17 cellular contexts compared by ENCODE assay signal in the genomic region with DNA sequence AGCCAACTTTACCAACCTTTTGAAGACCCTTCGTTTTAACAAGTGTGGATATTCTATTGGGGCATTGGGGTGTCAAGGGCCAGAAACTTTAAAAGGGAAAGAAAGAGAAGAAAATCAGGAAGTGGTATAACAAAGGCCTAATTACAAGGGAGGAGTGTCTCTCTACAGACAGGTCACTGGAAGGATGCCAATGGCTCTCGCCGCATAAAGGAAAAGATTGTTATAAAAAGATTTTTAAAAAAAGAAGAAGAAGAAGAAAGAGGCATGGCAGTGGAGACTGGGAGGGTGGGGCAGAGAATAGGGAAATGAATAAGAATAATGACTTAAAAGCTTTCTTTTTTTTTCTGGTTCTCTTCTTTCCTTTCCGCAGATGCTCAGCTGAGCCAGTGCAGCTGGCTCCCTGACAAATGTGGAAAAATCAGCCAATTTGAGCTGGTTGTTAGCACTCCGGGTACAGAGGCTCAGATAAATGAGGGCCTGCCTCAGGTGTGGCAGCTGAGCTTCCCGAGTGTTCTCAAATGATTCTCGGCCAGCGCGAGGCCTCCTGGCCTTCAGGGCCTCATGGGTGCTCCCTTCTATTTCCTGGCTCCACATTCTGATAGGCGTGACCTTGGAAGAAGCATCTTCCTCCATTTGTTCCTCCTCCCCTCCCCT.
A peak's percentile ranks its signal among the peaks of the same experiment; 100 is the strongest.
DNase-seq lines count a peak whose midpoint lies in the region; ATAC-seq and TF ChIP-seq lines count a peak whose summit lies in the region.
"Had no signal": no experiment of that assay in that cellular context is flagged by ENCODE, and none has a peak within 500 bp of the region (broad histone marks: within the 10 kb centered on the region; RNA-seq: fewer than 3 reads in every experiment).

No MANE protein-coding gene starts in this region.

- H3K4me1 ChIP-seq in right atrium auricular region (peaks cover 0 to 19% of the 10 kb centered on the region in 2 donors), uterus (no peaks in the 10 kb centered on the region)

- H3K4me3 ChIP-seq in right atrium auricular region: no peak overlapping the region
- no peak overlapping the region for H3K4me3 ChIP-seq in uterus
- H3K4me3 ChIP-seq: dorsolateral prefrontal cortex, GM23248 had no signal

- H3K27me3 ChIP-seq in right atrium auricular region: no peaks in the 10 kb centered on the region
- no peaks in the 10 kb centered on the region for H3K27me3 ChIP-seq in uterus
- H3K27me3 ChIP-seq: dorsolateral prefrontal cortex, neutrophil had no signal

- no peak overlapping the region for H3K27ac ChIP-seq in right atrium auricular region
- H3K27ac ChIP-seq in uterus: peak overlapping the region in 1 of 2 donors; percentile 52
- H3K27ac ChIP-seq: GM23248, neutrophil, WERI-Rb-1 had no signal

- intact Hi-C loops in Right ventricle myocardium inferior (cut with DNase I) (no loop called here), left ventricle myocardium superior (cut with micrococcal nuclease) (no loop called here), uterus (cut with DNase I; ENCODE audit: low total_unique reads) (no loop called here)

- TF ChIP-seq POLR2A in uterus (IDR thresholded peaks at IDR 0.05): no peak

- DNase-seq in Right ventricle myocardium inferior (ENCODE audit: missing footprints) (no peak), right atrium auricular region (ENCODE audit: low spot score) (no peak), RPMI8226 (peak; percentile 49), left ventricle myocardium superior (peak; percentile 39), uterus (peak; percentile 24 to 52), HuH-7.5 (ENCODE audit: low spot score) (no peak), activated gamma-delta T cell treated with Interleukin-2 at 50 U/mL for 16 hours (no peak)
- no peak for DNase-seq in NK-92 treated with Interleukin-12 subunit alpha and Interleukin-12 subunit beta, amount 100 ng/mL, for 24 hours (lab: John Stamatoyannopoulos, UW)
- DNase-seq: GM23248; mammary epithelial cell; NCI-H1436; NCI-H82; stimulated activated naive CD4-positive, alpha-beta T cell; WERI-Rb-1 had no signal

- no peaks in the 10 kb centered on the region for H3K36me3 ChIP-seq in right atrium auricular region
- H3K36me3 ChIP-seq in uterus: no peaks in the 10 kb centered on the region
- H3K36me3 ChIP-seq: neutrophil, WERI-Rb-1 had no signal

- TF ChIP-seq CTCF in right atrium auricular region (IDR thresholded peaks at IDR 0.05): no peak
- no peak for TF ChIP-seq CTCF in uterus (IDR thresholded peaks at IDR 0.05)

- H3K9me3 ChIP-seq in right atrium auricular region (no peaks in the 10 kb centered on the region), uterus (no peaks in the 10 kb centered on the region)
- H3K9me3 ChIP-seq: neutrophil had no signal

- ATAC-seq in Right ventricle myocardium inferior (peak; percentile 37), left ventricle myocardium superior (peak; percentile 63)
- ATAC-seq: HepG2 had no signal

Comparison
In these comparisons a context has a peak if more than half of its experiments do, and no peak if none do; other contexts are left out.
1. DNase-seq: peak in RPMI8226 (single experiment), left ventricle myocardium superior (single experiment) and uterus (2 of 2); none in Right ventricle myocardium inferior (single experiment), right atrium auricular region (single experiment), HuH-7.5 (single experiment), activated gamma-delta T cell treated with Interleukin-2 at 50 U/mL for 16 hours (single experiment) and NK-92 treated with Interleukin-12 subunit alpha and Interleukin-12 subunit beta, amount 100 ng/mL, for 24 hours (single experiment).